In the genomic region with DNA sequence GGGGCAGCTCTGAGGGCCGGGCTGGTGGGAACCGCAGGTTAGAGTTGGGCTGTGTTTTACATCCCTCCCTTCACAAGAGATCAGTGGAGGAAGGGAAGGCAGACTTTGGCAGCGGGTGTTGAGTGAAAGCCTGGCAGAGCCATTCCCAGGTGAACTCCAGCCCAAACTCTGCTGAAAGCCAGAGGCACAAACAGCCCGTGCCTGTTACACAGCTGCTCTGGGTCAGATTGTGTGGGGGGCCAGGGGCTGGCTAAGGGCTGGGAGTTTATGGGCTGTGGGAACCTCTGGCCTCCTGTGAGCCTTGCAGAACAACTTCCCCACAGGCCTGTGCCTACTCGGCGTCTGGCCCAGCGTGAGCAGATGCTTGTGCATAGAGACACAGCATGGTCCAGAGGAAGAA, we compare ENCODE assay signal across 17 cellular contexts.
"Had no signal": no experiment of that assay in that cellular context is flagged by ENCODE, and none has a peak within 500 bp of the region (broad histone marks: within the 10 kb centered on the region; RNA-seq: fewer than 3 reads in every experiment).

No MANE protein-coding gene starts in this region.

- H3K27me3 ChIP-seq: adrenal gland, cardiac muscle cell, left lung, ovary, sigmoid colon, thyroid gland had no signal

- H3K36me3 ChIP-seq: adrenal gland, cardiac muscle cell, left lung, ovary, sigmoid colon, spleen, thyroid gland had no signal

- ATAC-seq: activated CD4-positive, CD25-positive, alpha-beta regulatory T cell treated with anti-CD3 and anti-CD28 coated beads, Interleukin-2, amount 50 U/mL, for 24 hours; activated naive CD4-positive, alpha-beta T cell treated with anti-CD3 and anti-CD28 coated beads, Interleukin-2, amount 50 U/mL, for 72 hours; left lung; stimulated activated naive B cell treated with anti-CD40 and anti-IgM and Interleukin-4, amounts not matched to agents 10 μg/mL and 1 μg/mL and 100 μg/mL, for 72 hours had no signal

- H3K4me1 ChIP-seq: adrenal gland, left lung, sigmoid colon, spleen had no signal

- H3K4me3 ChIP-seq: adrenal gland, cardiac muscle cell, dorsolateral prefrontal cortex, left lung, ovary, sigmoid colon, spleen, thyroid gland had no signal

- DNase-seq: activated gamma-delta T cell treated with Interleukin-2 at 50 U/mL for 16 hours; adrenal gland; dorsolateral prefrontal cortex; foreskin melanocyte; glutamatergic neuron; hippocampal formation; left lung; ovary; sigmoid colon; spleen; stimulated activated naive B cell treated with anti-CD40 and anti-IgM and Interleukin-4, amounts not matched to agents 10 μg/mL and 1 μg/mL and 100 μg/mL, for 72 hours; T-helper 1 cell; T1000 had no signal

- H3K9me3 ChIP-seq: adrenal gland, left lung, ovary, sigmoid colon, spleen, thyroid gland had no signal

- H3K27ac ChIP-seq: adrenal gland, cardiac muscle cell, dorsolateral prefrontal cortex, left lung, ovary, sigmoid colon, spleen, thyroid gland had no signal
